ENCODE assay signal across 8 cellular contexts in the genomic region with DNA sequence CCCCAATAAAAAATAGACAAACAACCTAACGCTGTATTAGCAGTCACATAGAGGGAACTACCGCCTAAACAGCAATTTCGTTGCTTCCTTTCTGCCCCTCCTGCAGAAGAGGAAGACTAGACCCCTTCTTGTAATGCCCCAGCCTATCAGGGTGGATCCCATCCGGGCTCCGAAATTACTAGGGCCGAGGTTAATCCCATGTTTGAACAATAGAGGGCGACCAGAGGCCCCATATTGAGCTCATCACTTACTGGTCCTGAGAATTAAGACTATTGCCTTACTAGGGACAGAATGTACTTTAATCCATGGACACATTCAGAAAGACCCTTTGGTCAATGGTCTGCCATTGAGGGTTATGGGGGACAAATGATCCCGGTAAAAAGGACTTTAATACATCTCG. TPM values are rescaled to one million over a fixed set of nuclear protein-coding genes. Genes with fewer than 3 reads are reported as not detected.
A peak's percentile ranks its signal among the peaks of the same experiment; 100 is the strongest.
DNase-seq lines count a peak whose midpoint lies in the region; ATAC-seq and TF ChIP-seq lines count a peak whose summit lies in the region.

No MANE protein-coding gene starts in this region.

- no peaks in the 10 kb centered on the region for H3K36me3 ChIP-seq in tibial artery

- no peak overlapping the region for H3K27ac ChIP-seq in CD4-positive, alpha-beta T cell (ENCODE audit: low read depth, low read length)
- no peak overlapping the region for H3K27ac ChIP-seq in tibial artery

- no peak overlapping the region for H3K4me3 ChIP-seq in tibial artery

- H3K4me1 Mint-ChIP-seq in CD4-positive, alpha-beta T cell (ENCODE audit: low read depth) = no peaks in the 10 kb centered on the region
- no peaks in the 10 kb centered on the region for H3K4me1 Mint-ChIP-seq in activated CD4-positive, alpha-beta memory T cell treated with anti-CD3 and anti-CD28 coated beads for 36 hours (ENCODE audit: low read depth)
- H3K4me1 Mint-ChIP-seq in endothelial cell (ENCODE audit: unreplicated experiment) = peaks cover 3% of the 10 kb centered on the region

- H3K4me3 Mint-ChIP-seq in CD4-positive, alpha-beta T cell = no peak overlapping the region
- no peak overlapping the region for H3K4me3 Mint-ChIP-seq in activated CD4-positive, alpha-beta memory T cell treated with anti-CD3 and anti-CD28 coated beads for 36 hours
- no peak overlapping the region for H3K4me3 Mint-ChIP-seq in endothelial cell (ENCODE audit: unreplicated experiment)

- H3K27ac Mint-ChIP-seq in CD4-positive, alpha-beta T cell = no peak overlapping the region
- no peak overlapping the region for H3K27ac Mint-ChIP-seq in activated CD4-positive, alpha-beta memory T cell treated with anti-CD3 and anti-CD28 coated beads for 36 hours
- no peak overlapping the region for H3K27ac Mint-ChIP-seq in endothelial cell (ENCODE audit: unreplicated experiment)

- intact Hi-C loops in CD4-positive, alpha-beta T cell (cut with DNase I, micrococcal nuclease) = loop anchor here in 1 of 2 experiments (5.0 to 10.0 kb wide), 3 partner anchors 62 to 459 kb away; no protein-coding TSS in a partner anchor
- intact Hi-C loops in activated CD4-positive, alpha-beta memory T cell treated with anti-CD3 and anti-CD28 coated beads for 36 hours (cut with micrococcal nuclease) = loop anchor here (5.0 kb wide), 1 partner anchor 409 kb away; no protein-coding TSS in a partner anchor
- intact Hi-C loops in tibial artery (cut with DNase I; ENCODE audit: low total_unique reads) = no loop called here

- H3K27me3 Mint-ChIP-seq in CD4-positive, alpha-beta T cell = no peaks in the 10 kb centered on the region
- H3K27me3 Mint-ChIP-seq in activated CD4-positive, alpha-beta memory T cell treated with anti-CD3 and anti-CD28 coated beads for 36 hours = no peaks in the 10 kb centered on the region
- H3K27me3 Mint-ChIP-seq in endothelial cell (ENCODE audit: unreplicated experiment) = peaks cover 3% of the 10 kb centered on the region

- POLR2A ChIA-PET in CD4-positive, alpha-beta T cell (lab: Charles Lee) = interaction anchor here (1.0 to 2.1 kb wide), 3 partner anchors 385 to 515 kb away, joined by 3 to 5 read pairs (median 5); a partner anchor contains a TSS
- POLR2A ChIA-PET in activated CD4-positive, alpha-beta memory T cell treated with anti-CD3 and anti-CD28 coated beads for 36 hours (lab: Charles Lee) = no interaction called here

- H3K27me3 ChIP-seq in CD4-positive, alpha-beta T cell (ENCODE audit: control insufficient read depth, insufficient read depth, low read length) = no peaks in the 10 kb centered on the region
- H3K27me3 ChIP-seq in tibial artery = no peaks in the 10 kb centered on the region

- CTCF ChIA-PET in CD4-positive, alpha-beta T cell (lab: Charles Lee) = interaction anchor here (0.5 kb wide), 1 partner anchor 545 kb away, joined by 3 read pairs; no protein-coding TSS in a partner anchor
- CTCF ChIA-PET in activated CD4-positive, alpha-beta memory T cell treated with anti-CD3 and anti-CD28 coated beads for 36 hours (lab: Charles Lee) = interaction anchor here (1.0 to 1.5 kb wide), 5 partner anchors 27 to 410 kb away, joined by 3 to 4 read pairs (median 4); no protein-coding TSS in a partner anchor

- peak; percentile 51 for TF ChIP-seq CTCF in CD4-positive, alpha-beta T cell (IDR thresholded peaks at IDR 0.05)
- TF ChIP-seq CTCF in endothelial cell (IDR thresholded peaks at IDR 0.05; ENCODE audit: unreplicated experiment) (no peak), tibial artery (IDR thresholded peaks at IDR 0.05) (peak; percentile 22 to 36)

- no peaks in the 10 kb centered on the region for H3K9me3 Mint-ChIP-seq in CD4-positive, alpha-beta T cell
- H3K9me3 Mint-ChIP-seq in activated CD4-positive, alpha-beta memory T cell treated with anti-CD3 and anti-CD28 coated beads for 36 hours = no peaks in the 10 kb centered on the region
- no peaks in the 10 kb centered on the region for H3K9me3 Mint-ChIP-seq in endothelial cell (ENCODE audit: unreplicated experiment)

- peak; percentile 12 to 40 (median 27) for DNase-seq in CD4-positive, alpha-beta T cell
- DNase-seq in NCI-H2196 (lab: John Stamatoyannopoulos, UW; ENCODE audit: unreplicated experiment) (peak; percentile 10), endothelial cell (ENCODE audit: low spot score) (peak; percentile 41), mucosa of gallbladder (ENCODE audit: low spot score) (peak; percentile 23), tibial artery (peak; percentile 23 to 58), DMS79 treated with DMSO at 0.1 percent for 48 hours (lab: John Stamatoyannopoulos, UW) (no peak)
- peak; percentile 55 for DNase-seq in activated CD4-positive, alpha-beta memory T cell treated with anti-CD3 and anti-CD28 coated beads for 36 hours

- ATAC-seq in CD4-positive, alpha-beta T cell (ENCODE audit: poor library complexity) = peak; percentile 67
- peak; percentile 81 for ATAC-seq in GM19463 (IDR thresholded peaks at IDR 0.05; ENCODE audit: unreplicated experiment)

- no peaks in the 10 kb centered on the region for H3K36me3 Mint-ChIP-seq in CD4-positive, alpha-beta T cell (ENCODE audit: low read depth)
- H3K36me3 Mint-ChIP-seq in activated CD4-positive, alpha-beta memory T cell treated with anti-CD3 and anti-CD28 coated beads for 36 hours = no peaks in the 10 kb centered on the region
- no peaks in the 10 kb centered on the region for H3K36me3 Mint-ChIP-seq in endothelial cell (ENCODE audit: low read depth, unreplicated experiment)

- no peaks in the 10 kb centered on the region for H3K9me3 ChIP-seq in CD4-positive, alpha-beta T cell (ENCODE audit: control insufficient read depth, low read length)
- H3K9me3 ChIP-seq in tibial artery = no peaks in the 10 kb centered on the region

- H3K4me1 ChIP-seq in tibial artery = no peaks in the 10 kb centered on the region

RNA-seq across cellular contexts. Expression of a gene that starts 11.8 kb away (rescaled TPM):
- total RNA-seq in CD4-positive, alpha-beta T cell = 1 to 10 TPM; 1.2 to 1.9 TPM
- total RNA-seq in activated CD4-positive, alpha-beta memory T cell treated with anti-CD3 and anti-CD28 coated beads for 36 hours = 1 to 10 TPM; 1.5 to 2.4 TPM
- total RNA-seq in endothelial cell (ENCODE audit: unreplicated experiment) (1.7 TPM), mucosa of gallbladder (6.0 TPM)

RNA-seq across cellular contexts. Expression of a gene that starts 47.2 kb away (rescaled TPM):
- not detected for total RNA-seq in CD4-positive, alpha-beta T cell
- total RNA-seq in activated CD4-positive, alpha-beta memory T cell treated with anti-CD3 and anti-CD28 coated beads for 36 hours = not detected
- not detected for total RNA-seq in endothelial cell (ENCODE audit: unreplicated experiment)
- not detected for total RNA-seq in mucosa of gallbladder
